ENCODE assay signal across 22 cellular contexts in genomic region chr6:7555671-7556070, GRCh38. TPM values are rescaled to one million over a fixed set of nuclear protein-coding genes. Genes with fewer than 3 reads are reported as not detected.
"Had no signal": no experiment of that assay in that cellular context is flagged by ENCODE, and none has a peak within 500 bp of the region (broad histone marks: within the 10 kb centered on the region; RNA-seq: fewer than 3 reads in every experiment).

No MANE protein-coding gene starts in this region.

- H3K4me1 ChIP-seq: gastroesophageal sphincter had no signal

- H3K36me3 Mint-ChIP-seq: activated naive CD4-positive, alpha-beta T cell treated with anti-CD3 and anti-CD28 coated beads, Interleukin-2, amount 50 U/mL, for 24 hours; brain; memory B cell had no signal

- H3K9me3 Mint-ChIP-seq: activated naive CD4-positive, alpha-beta T cell treated with anti-CD3 and anti-CD28 coated beads, Interleukin-2, amount 50 U/mL, for 24 hours; activated T-helper 1 cell treated with anti-CD3 and anti-CD28 coated beads, Interleukin-12 subunit alpha, Interleukin-12 subunit beta, Interleukin-2, Interleukin-4 antibody, amounts not matched to agents 30 ng/mL and 10 ng/mL and 1 ng/mL, durations not matched to agents 14 hours and 24 hours and 36 hours; brain; memory B cell; nephron progenitor cell had no signal

- DNase-seq: activated CD4-positive, alpha-beta T cell treated with anti-CD3 and anti-CD28 coated beads for 1 hour; activated CD4-positive, alpha-beta T cell treated with anti-CD3 and anti-CD28 coated beads, Interleukin-2, amount 50 U/mL, for 1 hour; activated CD8-positive, alpha-beta T cell treated with anti-CD3 and anti-CD28 coated beads, Interleukin-2, amount 10 ng/mL, durations not matched to agents 7 days and 5 days; activated gamma-delta T cell; anterior cingulate cortex; central memory CD4-positive, alpha-beta T cell; effector memory CD4-positive, alpha-beta T cell; head of caudate nucleus; kidney glomerular epithelial cell; nephron progenitor cell; nucleus accumbens; stimulated activated CD4-positive, alpha-beta T cell treated with anti-CD3 and anti-CD28 coated beads, Interleukin-4, amount 100 ng/mL, for 24 hours; stimulated activated naive CD4-positive, alpha-beta T cell treated with Interleukin-2 at 50 U/mL for 16 hours; T-helper 9 cell; thyroid gland had no signal

- H3K27me3 ChIP-seq: thyroid gland had no signal

- H3K4me3 Mint-ChIP-seq: activated CD8-positive, alpha-beta T cell treated with anti-CD3 and anti-CD28 coated beads, Interleukin-2, amount 10 ng/mL, durations not matched to agents 7 days and 5 days; activated naive CD4-positive, alpha-beta T cell treated with anti-CD3 and anti-CD28 coated beads, Interleukin-2, amount 50 U/mL, for 24 hours; activated T-helper 1 cell treated with anti-CD3 and anti-CD28 coated beads, Interleukin-12 subunit alpha, Interleukin-12 subunit beta, Interleukin-2, Interleukin-4 antibody, amounts not matched to agents 30 ng/mL and 10 ng/mL and 1 ng/mL, durations not matched to agents 14 hours and 24 hours and 36 hours; brain; memory B cell; nephron progenitor cell had no signal

- H3K4me1 Mint-ChIP-seq: activated naive CD4-positive, alpha-beta T cell treated with anti-CD3 and anti-CD28 coated beads, Interleukin-2, amount 50 U/mL, for 24 hours; brain; memory B cell had no signal

- H3K9ac ChIP-seq: parathyroid adenoma had no signal

- H3K9me3 ChIP-seq: gastroesophageal sphincter, thyroid gland had no signal

- ATAC-seq: activated CD8-positive, alpha-beta T cell treated with anti-CD3 and anti-CD28 coated beads, Interleukin-2, amount 10 ng/mL, durations not matched to agents 7 days and 5 days; gastroesophageal sphincter had no signal

- H3K27ac Mint-ChIP-seq: activated CD8-positive, alpha-beta T cell treated with anti-CD3 and anti-CD28 coated beads, Interleukin-2, amount 10 ng/mL, durations not matched to agents 7 days and 5 days; activated naive CD4-positive, alpha-beta T cell treated with anti-CD3 and anti-CD28 coated beads, Interleukin-2, amount 50 U/mL, for 24 hours; activated T-helper 1 cell treated with anti-CD3 and anti-CD28 coated beads, Interleukin-12 subunit alpha, Interleukin-12 subunit beta, Interleukin-2, Interleukin-4 antibody, amounts not matched to agents 30 ng/mL and 10 ng/mL and 1 ng/mL, durations not matched to agents 14 hours and 24 hours and 36 hours; brain; memory B cell had no signal

- H3K27ac ChIP-seq: gastroesophageal sphincter, parathyroid adenoma had no signal

- FAIRE-seq: colon had no signal

- H3K4me3 ChIP-seq: gastroesophageal sphincter, thyroid gland had no signal

- H3K36me3 ChIP-seq: gastroesophageal sphincter had no signal

RNA-seq across cellular contexts. Expression of gene DSP, which starts 14.2 kb away (rescaled TPM):
- total RNA-seq: activated T-helper 1 cell treated with anti-CD3 and anti-CD28 coated beads, Interleukin-12 subunit alpha, Interleukin-12 subunit beta, Interleukin-2, Interleukin-4 antibody, amounts not matched to agents 30 ng/mL and 10 ng/mL and 1 ng/mL, durations not matched to agents 14 hours and 24 hours and 36 hours had no signal
